Comparison of ENCODE assay signal across 1 cellular context in genomic region chr11:62880803-62881578, GRCh38.
TF ChIP-seq lines count a peak whose summit lies in the region.

Gene SLC3A2, plus strand, starts transcription at chr11:62880896. Its CDS starts 128 bp downstream, at chr11:62881024.

TF ChIP-seq in K562, 482 proteins besides CTCF, POLR2A, EP300 and RAD21 (continued from another document and continues in another):
- TF ChIP-seq ZNF431 (CRISPR knock-in tag; IDR thresholded peaks at IDR 0.05) (0 out of 2 replicates have a peak, but pooled peaks have one; percentile 60), SNAPC5 (CRISPR knock-in tag; IDR thresholded peaks at IDR 0.05) (no peak), DEAF1 (CRISPR knock-in tag; IDR thresholded peaks at IDR 0.05) (no peak), RAD51 (IDR thresholded peaks at IDR 0.05; ENCODE audit: borderline replicate concordance, low read depth) (no peak), POLR2G (IDR thresholded peaks at IDR 0.05; ENCODE audit: low read depth, low read length) (peak; percentile 98), OTX1 (CRISPR knock-in tag; IDR thresholded peaks at IDR 0.05) (peak; percentile 67), ZNF695 (CRISPR knock-in tag; IDR thresholded peaks at IDR 0.05) (0 out of 2 replicates have a peak, but pooled peaks have one; percentile 60), ZBTB43 (CRISPR knock-in tag; IDR thresholded peaks at IDR 0.05) (0 out of 2 replicates have a peak, but pooled peaks have one; percentile 42), NEUROD1 (IDR thresholded peaks at IDR 0.05; ENCODE audit: borderline replicate concordance, low read depth, low read length, partially characterized antibody) (peak; percentile 46), ZNF76 (CRISPR knock-in tag; IDR thresholded peaks at IDR 0.05; ENCODE audit: borderline replicate concordance) (peak; percentile 88; the same call in 1 of the 2 replicates), STAT5A (IDR thresholded peaks at IDR 0.05; ENCODE audit: borderline replicate concordance, low read length) (no peak), PML (IDR thresholded peaks at IDR 0.05; ENCODE audit: low read length) (peak; percentile 84; the same call in 1 of the 2 replicates), ZBTB7A (IDR thresholded peaks at IDR 0.05; ENCODE audit: borderline replicate concordance, control insufficient read depth, low read depth, low read length) (peak; percentile 80; the same call in 1 of the 2 replicates), TEAD2 (tag; IDR thresholded peaks at IDR 0.05) (no peak), ZNF217 (CRISPR knock-in tag; IDR thresholded peaks at IDR 0.05) (no peak), ZNF347 (CRISPR knock-in tag; IDR thresholded peaks at IDR 0.05; ENCODE audit: low read depth) (no peak), E2F1 (CRISPR knock-in tag; IDR thresholded peaks at IDR 0.05) (no peak; the same call in 1 of the 2 replicates), SMC3 (conservative IDR thresholded peaks at IDR 0.05; ENCODE audit: insufficient read depth, low read depth, low read length) (0 out of 2 replicates have a peak, but pooled peaks have one; percentile 22), TBL1XR1 (IDR thresholded peaks at IDR 0.05; ENCODE audit: low read length in 2 of 2) (no peak), ATF4 (CRISPR knock-in tag; IDR thresholded peaks at IDR 0.05) (no peak), XRCC4 (IDR thresholded peaks at IDR 0.05; ENCODE audit: extremely low read depth, insufficient read depth, insufficient read length) (no peak), DLX4 (CRISPR knock-in tag; IDR thresholded peaks at IDR 0.05) (no peak), HDAC8 (tag; IDR thresholded peaks at IDR 0.05) (no peak; the same call in 1 of the 2 replicates), ZBTB11 (CRISPR knock-in tag; IDR thresholded peaks at IDR 0.05) (peak in 1 of 3 experiments; percentile 63; a peak in 1 of 6 replicates), SETDB1 (IDR thresholded peaks at IDR 0.05; ENCODE audit: low read length) (no peak), DNMT1 (IDR thresholded peaks at IDR 0.05) (no peak), GTF2F1 (IDR thresholded peaks at IDR 0.05; ENCODE audit: low read depth, low read length) (no peak), ETS2 (tag; IDR thresholded peaks at IDR 0.05; ENCODE audit: borderline replicate concordance, poor library complexity, severe bottlenecking) (no peak), BDP1 (IDR thresholded peaks at IDR 0.05; ENCODE audit: insufficient read depth, insufficient read length) (no peak), CBFB (CRISPR knock-in tag; IDR thresholded peaks at IDR 0.05) (peak; percentile 90), RUNX1 (IDR thresholded peaks at IDR 0.05; ENCODE audit: low read depth) (no peak), MEIS2 (IDR thresholded peaks at IDR 0.05; ENCODE audit: partially characterized antibody) (no peak), POLR2H (tag; IDR thresholded peaks at IDR 0.05; ENCODE audit: low read depth) (peak; percentile 97), SFPQ (IDR thresholded peaks at IDR 0.05; ENCODE audit: low read depth, low read length) (no peak), HNRNPLL (IDR thresholded peaks at IDR 0.05; ENCODE audit: low read depth, low read length, poor library complexity, severe bottlenecking) (peak; percentile 62), TGIF2 (CRISPR knock-in tag; IDR thresholded peaks at IDR 0.05) (no peak), MTA1 (IDR thresholded peaks at IDR 0.05; ENCODE audit: borderline replicate concordance) (no peak), MTA3 (IDR thresholded peaks at IDR 0.05; ENCODE audit: borderline replicate concordance) (peak; percentile 87), ZNF3 (CRISPR knock-in tag; IDR thresholded peaks at IDR 0.05) (no peak), BRCA1 (IDR thresholded peaks at IDR 0.05) (no peak), BRCA1 (CRISPR knock-in tag; IDR thresholded peaks at IDR 0.05) (0 out of 2 replicates have a peak, but pooled peaks have one; percentile 84), ARID3B (CRISPR knock-in tag; IDR thresholded peaks at IDR 0.05; ENCODE audit: borderline replicate concordance) (no peak), ZBTB1 (CRISPR knock-in tag; IDR thresholded peaks at IDR 0.05; ENCODE audit: borderline replicate concordance, low read depth) (peak; percentile 67; the same call in 1 of the 2 replicates), CBX1 (IDR thresholded peaks at IDR 0.05; ENCODE audit: low read depth) (peak; percentile 76; the same call in 1 of the 2 replicates), ZHX1 (conservative IDR thresholded peaks at IDR 0.05; ENCODE audit: low read length) (0 out of 2 replicates have a peak, but pooled peaks have one; percentile 39), CC2D1A (IDR thresholded peaks at IDR 0.05) (no peak), NCOA6 (IDR thresholded peaks at IDR 0.05) (no peak), ZNF197 (CRISPR knock-in tag; IDR thresholded peaks at IDR 0.05; ENCODE audit: low read depth) (no peak), ZNF584 (CRISPR knock-in tag; IDR thresholded peaks at IDR 0.05; ENCODE audit: low read depth) (peak; percentile 68; the same call in 1 of the 2 replicates), KAT7 (CRISPR knock-in tag; IDR thresholded peaks at IDR 0.05; ENCODE audit: borderline replicate concordance) (peak; percentile 44), ELK1 (CRISPR knock-in tag; IDR thresholded peaks at IDR 0.05) (no peak), YBX1 (IDR thresholded peaks at IDR 0.05) (no peak)
